In the genomic region with DNA sequence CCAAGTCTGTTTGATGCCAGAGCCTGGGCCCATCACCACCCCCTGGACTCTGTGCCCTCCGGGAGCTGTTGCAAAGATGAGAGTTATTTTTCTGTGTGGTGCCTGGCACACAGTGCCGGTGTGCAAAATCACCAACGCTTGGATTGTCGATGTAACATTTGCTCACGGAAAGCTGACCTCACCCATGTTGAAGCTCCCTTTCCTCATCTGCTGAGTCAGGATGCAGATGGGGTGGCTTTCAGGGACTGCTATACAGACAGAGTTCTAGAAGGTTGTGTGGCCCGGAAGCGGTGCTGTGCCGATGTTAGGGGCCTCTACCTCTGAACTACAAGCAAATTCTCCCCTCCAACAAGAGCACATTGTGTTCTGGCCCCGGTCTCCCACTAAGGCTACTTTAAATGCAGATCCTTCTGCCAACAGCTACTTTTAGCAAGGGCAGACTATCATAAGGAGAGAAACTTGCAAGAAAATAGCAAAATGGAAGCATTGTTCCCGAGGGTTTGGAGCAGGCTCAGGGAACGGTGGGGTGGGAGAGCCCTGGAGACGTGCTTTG, we compare ENCODE assay signal across 14 cellular contexts. TPM values are rescaled to one million over a fixed set of nuclear protein-coding genes. Genes with fewer than 3 reads are reported as not detected.
DNase-seq lines count a peak whose midpoint lies in the region; ATAC-seq and TF ChIP-seq lines count a peak whose summit lies in the region.
"Had no signal": no experiment of that assay in that cellular context is flagged by ENCODE, and none has a peak within 500 bp of the region (broad histone marks: within the 10 kb centered on the region; RNA-seq: fewer than 3 reads in every experiment).

No MANE protein-coding gene starts in this region.

- ATAC-seq in GM19397 (IDR thresholded peaks at IDR 0.05; ENCODE audit: unreplicated experiment) (no peak), GM19023 (IDR thresholded peaks at IDR 0.05; ENCODE audit: unreplicated experiment) (no peak)

- peak overlapping the region; percentile 72 for H3K27ac ChIP-seq in angular gyrus (ENCODE audit: low read depth, low read length)
- H3K27ac ChIP-seq: C4-2B had no signal

- DNase-seq in Ammon's horn (ENCODE audit: low spot score), result peak; percentile 76
- peak; percentile 52 to 87 for DNase-seq in foreskin fibroblast
- peak in 8 of 10 donors; percentile 12 to 81 (median 30) for DNase-seq in posterior cingulate gyrus
- no peak for DNase-seq in activated CD4-positive, CD25-positive, alpha-beta regulatory T cell (lab: John Stamatoyannopoulos, UW)
- DNase-seq in cerebellum (ENCODE audit: low spot score), result no peak
- DNase-seq: activated CD4-positive, alpha-beta T cell treated with anti-CD3 and anti-CD28 coated beads for 1 hour; NCI-H2107; SHP77 treated with DMSO at 0.1 percent for 48 hours; stimulated activated CD8-positive, alpha-beta memory T cell treated with anti-CD3 and anti-CD28 coated beads, Interleukin-4, amount 100 ng/mL, for 48 hours had no signal

- H3K4me3 ChIP-seq in foreskin fibroblast (ENCODE audit: low read depth in 1 of 2, low read length in 2 of 2), result no peak overlapping the region

- no peak for TF ChIP-seq CTCF in foreskin fibroblast (IDR thresholded peaks at IDR 0.05; ENCODE audit: low read depth, low read length)

- intact Hi-C loops in posterior cingulate gyrus (cut with DNase I), result no loop called here

RNA-seq across cellular contexts. Expression of a gene that starts 34.0 kb away (rescaled TPM):
- total RNA-seq in cerebellum, result 6.6 TPM
- total RNA-seq: lung microvascular endothelial cell had no signal

Comparison
In these comparisons a context has a peak if more than half of its experiments do, and no peak if none do; other contexts are left out.
1. DNase-seq: peak in Ammon's horn (single experiment), foreskin fibroblast (2 of 2) and posterior cingulate gyrus (8 of 10); none in activated CD4-positive, CD25-positive, alpha-beta regulatory T cell (0 of 4) and cerebellum (single experiment).